1 cellular context compared by ENCODE assay signal in genomic region chr1:202203238-202204039, GRCh38.
A peak's percentile ranks its signal among the peaks of the same experiment; 100 is the strongest.
TF ChIP-seq lines count a peak whose summit lies in the region.

No MANE protein-coding gene starts in this region.

TF ChIP-seq in HepG2, 621 proteins besides CTCF, POLR2A, EP300 and RAD21:
- TF ChIP-seq ZNF614 (CRISPR knock-in tag; IDR thresholded peaks at IDR 0.05; ENCODE audit: borderline replicate concordance) (no peak), ZNF569 (CRISPR knock-in tag; IDR thresholded peaks at IDR 0.05; ENCODE audit: borderline replicate concordance) (no peak), ZNF616 (CRISPR knock-in tag; IDR thresholded peaks at IDR 0.05; ENCODE audit: low read depth) (no peak), E2F2 (CRISPR knock-in tag; IDR thresholded peaks at IDR 0.05; ENCODE audit: borderline replicate concordance) (no peak), PATZ1 (CRISPR knock-in tag; IDR thresholded peaks at IDR 0.05) (peak; percentile 43; the same call in 1 of the 2 replicates), MXD4 (CRISPR knock-in tag; IDR thresholded peaks at IDR 0.05) (no peak), NCOR1 (IDR thresholded peaks at IDR 0.05; ENCODE audit: borderline replicate concordance, low read length) (no peak)
